Comparison of ENCODE assay signal across 19 cellular contexts in the genomic region with DNA sequence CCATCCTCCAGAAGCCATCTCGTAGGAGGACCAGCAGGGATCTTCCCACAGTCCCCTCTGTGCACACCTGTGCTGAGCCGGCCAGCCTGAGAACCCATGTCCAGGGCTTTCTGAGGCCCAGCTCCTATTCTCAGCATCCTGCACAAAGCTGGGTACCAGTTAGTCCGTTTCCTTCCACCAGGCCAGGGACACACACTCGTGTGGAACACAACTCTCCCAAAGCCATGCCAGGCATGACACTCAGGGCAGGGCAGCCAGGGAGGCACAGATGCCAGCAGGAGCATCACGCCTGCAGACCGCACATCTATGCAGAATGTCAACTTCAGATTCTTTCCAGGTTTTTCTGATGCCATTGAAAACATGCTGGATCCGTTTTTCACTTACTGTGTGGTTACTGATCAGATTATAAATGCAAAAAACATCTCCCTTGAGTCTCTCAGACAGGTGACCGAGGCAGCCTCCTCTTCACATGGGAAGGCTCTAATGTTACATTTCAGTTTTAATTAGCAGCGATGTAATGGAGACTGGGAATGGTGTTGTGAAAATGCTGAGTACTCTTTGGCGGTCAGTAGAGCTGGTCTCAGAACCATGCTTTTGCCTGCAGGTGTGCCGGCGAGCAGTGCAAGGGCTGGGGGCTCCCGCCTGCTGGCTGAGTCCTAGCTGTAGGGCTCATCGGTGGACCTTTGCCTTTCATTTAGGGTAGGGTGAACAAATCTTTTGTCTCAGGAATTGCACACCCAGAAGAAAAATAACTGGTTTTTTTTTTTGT. TPM values are rescaled to one million over a fixed set of nuclear protein-coding genes. Genes with fewer than 3 reads are reported as not detected.
DNase-seq lines count a peak whose midpoint lies in the region; ATAC-seq and TF ChIP-seq lines count a peak whose summit lies in the region.
"Had no signal": no experiment of that assay in that cellular context is flagged by ENCODE, and none has a peak within 500 bp of the region (broad histone marks: within the 10 kb centered on the region; RNA-seq: fewer than 3 reads in every experiment).

No MANE protein-coding gene starts in this region.

- no peaks in the 10 kb centered on the region for H3K9me3 ChIP-seq in CD4-positive, CD25-positive, alpha-beta regulatory T cell (ENCODE audit: control insufficient read depth in 2 of 2, low read length in 2 of 2)
- H3K9me3 ChIP-seq in HCT116 (ENCODE audit: control insufficient read depth in 1 of 2, insufficient read depth in 1 of 2, low read depth in 1 of 2, low read length in 2 of 2): no peaks in the 10 kb centered on the region
- H3K9me3 ChIP-seq: ovary, SJSA1 had no signal

- H3K4me3 ChIP-seq in CD4-positive, CD25-positive, alpha-beta regulatory T cell (ENCODE audit: low read depth, low read length): no peak overlapping the region
- H3K4me3 ChIP-seq in HCT116 (replicated peaks in 1 of 2; ENCODE audit: low read depth in 1 of 2, low read length in 2 of 2) (no peak overlapping the region), rectal smooth muscle tissue (ENCODE audit: low read length) (no peak overlapping the region)
- H3K4me3 ChIP-seq: ovary, SJSA1 had no signal

- H3K27me3 Mint-ChIP-seq in CD4-positive, CD25-positive, alpha-beta regulatory T cell: no peaks in the 10 kb centered on the region
- peaks cover 22% of the 10 kb centered on the region for H3K27me3 Mint-ChIP-seq in endothelial cell (ENCODE audit: unreplicated experiment)

- no peak for TF ChIP-seq RAD21 in HCT116 (IDR thresholded peaks at IDR 0.05; ENCODE audit: low read depth)

- POLR2A ChIA-PET in HCT116 (lab: Charles Lee): no interaction called here

- H3K79me2 ChIP-seq in HCT116 (ENCODE audit: insufficient read depth, low read length): peaks cover 93% of the 10 kb centered on the region

- no peak overlapping the region for H3K27ac ChIP-seq in CD4-positive, CD25-positive, alpha-beta regulatory T cell (ENCODE audit: insufficient read depth, low read length, poor library complexity, severe bottlenecking)
- H3K27ac ChIP-seq in HCT116 (ENCODE audit: low read depth, low read length) (peak overlapping the region; percentile 98), rectal smooth muscle tissue (ENCODE audit: low read depth, low read length) (peak overlapping the region; percentile 24)
- H3K27ac ChIP-seq: SJSA1, VCaP had no signal

- H3K4me3 Mint-ChIP-seq in CD4-positive, CD25-positive, alpha-beta regulatory T cell: peak overlapping the region in 1 of 4 donors; percentile 35
- no peak overlapping the region for H3K4me3 Mint-ChIP-seq in endothelial cell (ENCODE audit: unreplicated experiment)

- no peaks in the 10 kb centered on the region for H3K27me3 ChIP-seq in CD4-positive, CD25-positive, alpha-beta regulatory T cell (ENCODE audit: control insufficient read depth, insufficient read depth, low read length)
- H3K27me3 ChIP-seq in HCT116 (ENCODE audit: insufficient read depth, low read length) (no peaks in the 10 kb centered on the region), rectal smooth muscle tissue (ENCODE audit: control insufficient read depth, insufficient read depth, low read length) (no peaks in the 10 kb centered on the region)
- H3K27me3 ChIP-seq: ovary, SJSA1 had no signal

- H3K9me3 Mint-ChIP-seq in CD4-positive, CD25-positive, alpha-beta regulatory T cell: peaks cover 0 to 2% (median 0%) of the 10 kb centered on the region in 7 donors
- no peaks in the 10 kb centered on the region for H3K9me3 Mint-ChIP-seq in endothelial cell (ENCODE audit: unreplicated experiment)

- RAD21 ChIA-PET in HCT116 (lab: Charles Lee; ENCODE audit: low non-redundant PET in 1 of 2, low total read pairs in 2 of 2, uncharacterized antibody in 2 of 2, unreplicated experiment in 2 of 2): no interaction called here

- H4K20me1 ChIP-seq in HCT116 (ENCODE audit: insufficient read depth): no peaks in the 10 kb centered on the region

- TF ChIP-seq CTCF in HCT116 (IDR thresholded peaks at IDR 0.05 in 2 of 3, conservative IDR thresholded peaks at IDR 0.05 in 1 of 3; ENCODE audit: borderline replicate concordance in 1 of 3, insufficient read depth in 1 of 3, low read depth in 2 of 3, low read length in 2 of 3): no peak
- TF ChIP-seq CTCF in endothelial cell (IDR thresholded peaks at IDR 0.05; ENCODE audit: unreplicated experiment): no peak

- H3K27ac Mint-ChIP-seq in CD4-positive, CD25-positive, alpha-beta regulatory T cell: peak overlapping the region in 2 of 3 donors; percentile 58 to 66
- peak overlapping the region; percentile 53 for H3K27ac Mint-ChIP-seq in endothelial cell (ENCODE audit: unreplicated experiment)

- 0 out of 2 replicates have a peak overlapping the region, but pooled peaks have one; percentile 19 for H3K9ac ChIP-seq in HCT116 (ENCODE audit: low read length)
- no peak overlapping the region for H3K9ac ChIP-seq in rectal smooth muscle tissue (ENCODE audit: low read length)

- CTCF ChIA-PET in HCT116 (lab: Charles Lee): no interaction called here

- no peak for DNase-seq in CD4-positive, CD25-positive, alpha-beta regulatory T cell
- DNase-seq in HCT116 (ENCODE audit: low read depth, low spot score): no peak
- DNase-seq in endothelial cell (ENCODE audit: low spot score): no peak
- DNase-seq in NCI-H748 (lab: John Stamatoyannopoulos, UW; ENCODE audit: unreplicated experiment): no peak
- no peak for DNase-seq in NCI-H524 (lab: John Stamatoyannopoulos, UW)
- no peak for DNase-seq in amygdala (lab: John Stamatoyannopoulos, UW)
- DNase-seq: activated CD4-positive, alpha-beta T cell treated with anti-CD3 and anti-CD28 coated beads, Interleukin-2, amount 50 U/mL, for 48 hours; AML-193; anterior cingulate cortex; effector memory CD4-positive, alpha-beta T cell; NCI-H2029 treated with DMSO at 0.1 percent for 48 hours; NCI-H526 treated with DMSO at 0.1 percent for 48 hours; stimulated activated CD4-positive, alpha-beta T cell treated with anti-CD3 and anti-CD28 coated beads, Interleukin-4, amount 100 ng/mL, for 1 hour; substantia nigra; T-helper 2 cell had no signal

- no peak overlapping the region for H2AFZ ChIP-seq in HCT116 (ENCODE audit: low read depth, low read length, poor library complexity, severe bottlenecking)

- TF ChIP-seq POLR2A in HCT116 (IDR thresholded peaks at IDR 0.05; ENCODE audit: borderline replicate concordance, extremely low read depth, insufficient read depth, insufficient read length): no peak

- H3K9me2 ChIP-seq in HCT116 (ENCODE audit: insufficient read depth): no peaks in the 10 kb centered on the region

- no TSS peak for BruUV-seq in HCT116 (replicated peaks; lab: Mats Ljungman, UMichigan)

- intact Hi-C loops in HCT116 (cut with micrococcal nuclease): no loop called here

- no peak for ATAC-seq in CD4-positive, CD25-positive, alpha-beta regulatory T cell (ENCODE audit: low read depth in 2 of 2)
- no peak for ATAC-seq in HCT116

- H3K4me2 ChIP-seq in HCT116 (ENCODE audit: low read length): peak overlapping the region; percentile 13

- H3K36me3 ChIP-seq in CD4-positive, CD25-positive, alpha-beta regulatory T cell (ENCODE audit: control insufficient read depth, insufficient read depth, low read length): peaks cover 5% of the 10 kb centered on the region
- peaks cover 0 to 11% of the 10 kb centered on the region in 2 experiments; a peak in 2 of 4 replicates for H3K36me3 ChIP-seq in HCT116 (ENCODE audit: control insufficient read depth in 1 of 2, insufficient read depth in 2 of 2, low read length in 2 of 2)
- H3K36me3 ChIP-seq in rectal smooth muscle tissue (ENCODE audit: control insufficient read depth, insufficient read depth, low read length): no peaks in the 10 kb centered on the region
- H3K36me3 ChIP-seq: ovary had no signal

- H3K4me1 Mint-ChIP-seq in CD4-positive, CD25-positive, alpha-beta regulatory T cell: peaks cover 26 to 69% (median 51%) of the 10 kb centered on the region in 4 donors
- H3K4me1 Mint-ChIP-seq in endothelial cell (ENCODE audit: unreplicated experiment): peaks cover 53% of the 10 kb centered on the region

- peaks cover 29% of the 10 kb centered on the region for H3K4me1 ChIP-seq in CD4-positive, CD25-positive, alpha-beta regulatory T cell (ENCODE audit: control insufficient read depth, insufficient read depth, low read length, poor library complexity, severe bottlenecking)
- H3K4me1 ChIP-seq in HCT116 (ENCODE audit: control insufficient read depth in 1 of 2, insufficient read depth in 2 of 2, low read length in 2 of 2) (peaks cover 45 to 57% of the 10 kb centered on the region in 2 experiments), rectal smooth muscle tissue (ENCODE audit: control insufficient read depth, insufficient read depth, low read length) (peaks cover 43% of the 10 kb centered on the region)

- peaks cover 10% of the 10 kb centered on the region for H3K36me3 Mint-ChIP-seq in CD4-positive, CD25-positive, alpha-beta regulatory T cell
- H3K36me3 Mint-ChIP-seq in endothelial cell (ENCODE audit: low read depth, unreplicated experiment): peaks cover 10% of the 10 kb centered on the region

TF ChIP-seq in HCT116, 20 proteins besides CTCF, POLR2A, EP300 and RAD21 (continues in another document):
- TF ChIP-seq SRF (IDR thresholded peaks at IDR 0.05; ENCODE audit: low read depth) (no peak), FOSL1 (IDR thresholded peaks at IDR 0.05; ENCODE audit: low read depth) (no peak)
- TF ChIP-seq, protein P1, sequence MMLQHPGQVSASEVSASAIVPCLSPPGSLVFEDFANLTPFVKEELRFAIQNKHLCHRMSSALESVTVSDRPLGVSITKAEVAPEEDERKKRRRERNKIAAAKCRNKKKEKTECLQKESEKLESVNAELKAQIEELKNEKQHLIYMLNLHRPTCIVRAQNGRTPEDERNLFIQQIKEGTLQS (IDR thresholded peaks at IDR 0.05): no peak

RNA-seq across cellular contexts. Expression of a gene that starts 3.3 kb away (rescaled TPM):
- 90.0 TPM for total RNA-seq in CD4-positive, CD25-positive, alpha-beta regulatory T cell
- 10 to 100 TPM; 46.8 to 56.1 (median 53.7) TPM for polyA plus RNA-seq in CD4-positive, CD25-positive, alpha-beta regulatory T cell
- total RNA-seq in HCT116 (2021; ENCODE audit: unreplicated experiment): 181 TPM
- polyA plus RNA-seq in HCT116 (2012): 211 and 224 TPM in 2 replicates
- total RNA-seq in endothelial cell (ENCODE audit: unreplicated experiment): 150 TPM

RNA-seq across cellular contexts. Expression of a gene that starts 47.4 kb away (rescaled TPM):
- 67.8 TPM for total RNA-seq in CD4-positive, CD25-positive, alpha-beta regulatory T cell
- 10 to 100 TPM; 23.9 to 30.8 (median 28.4) TPM for polyA plus RNA-seq in CD4-positive, CD25-positive, alpha-beta regulatory T cell
- total RNA-seq in HCT116 (2021; ENCODE audit: unreplicated experiment): 44.8 TPM
- 42.1 and 43.4 TPM in 2 replicates for polyA plus RNA-seq in HCT116 (2012)
- 61.3 TPM for total RNA-seq in endothelial cell (ENCODE audit: unreplicated experiment)
